Comparison of ENCODE assay signal across 18 cellular contexts in the genomic region with DNA sequence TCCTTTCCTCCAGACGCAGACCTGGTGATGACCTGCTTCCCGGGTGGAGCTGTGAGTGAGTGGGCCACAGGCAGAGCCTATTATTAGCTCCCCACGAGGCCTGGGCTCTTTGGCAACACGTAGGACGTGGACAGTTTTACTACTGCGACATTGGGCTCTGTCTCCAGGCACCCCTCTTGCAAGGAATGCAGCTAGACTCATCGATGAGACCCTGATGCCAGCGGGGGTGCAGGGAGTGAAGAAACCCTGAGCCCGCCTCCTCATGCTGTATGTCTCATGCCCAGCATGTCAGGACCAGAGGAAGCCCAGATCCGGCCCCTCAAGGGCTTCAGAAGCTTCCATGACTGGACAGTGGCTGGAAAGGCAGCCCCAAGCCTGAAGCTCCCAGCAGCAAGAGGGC.
DNase-seq lines count a peak whose midpoint lies in the region; ATAC-seq and TF ChIP-seq lines count a peak whose summit lies in the region.
"Had no signal": no experiment of that assay in that cellular context is flagged by ENCODE, and none has a peak within 500 bp of the region (broad histone marks: within the 10 kb centered on the region; RNA-seq: fewer than 3 reads in every experiment).

No MANE protein-coding gene starts in this region.

- DNase-seq in left lung: peak; percentile 12 to 27
- DNase-seq in sciatic nerve (ENCODE audit: low spot score): peak; percentile 38
- no peak for DNase-seq in DMS79 treated with DMSO at 0.1 percent for 48 hours (lab: John Stamatoyannopoulos, UW)
- no peak for DNase-seq in activated effector memory CD4-positive, alpha-beta T cell treated with anti-CD3 and anti-CD28 coated beads, Interleukin-2, amount 50 U/mL, for 16 hours
- no peak for DNase-seq in right atrium auricular region (ENCODE audit: low spot score)
- DNase-seq: Calu3; CD4-positive, alpha-beta T cell; COR-L47; DMS53; DND-41; GDM1; GM23248; H7; HCEC 1CT had no signal

- intact Hi-C loops in left lung (cut with DNase I) (no loop called here), sciatic nerve (cut with DNase I) (no loop called here)

- no peak for TF ChIP-seq CTCF in left lung (IDR thresholded peaks at IDR 0.05)
- no peak for TF ChIP-seq CTCF in right atrium auricular region (IDR thresholded peaks at IDR 0.05)

- H3K27me3 ChIP-seq in BLaER1 (no peaks in the 10 kb centered on the region), left lung (peaks cover 0 to 26% of the 10 kb centered on the region in 2 donors), right atrium auricular region (no peaks in the 10 kb centered on the region)

- H3K9me3 ChIP-seq in BLaER1: peaks cover 44% of the 10 kb centered on the region
- H3K9me3 ChIP-seq in left lung: peaks cover 0 to 24% of the 10 kb centered on the region in 2 donors
- H3K9me3 ChIP-seq in right atrium auricular region: peaks cover 0 to 3% of the 10 kb centered on the region in 2 donors

- H3K27ac ChIP-seq in BLaER1: 0 out of 2 replicates have a peak overlapping the region, but pooled peaks have one; percentile 26
- no peak overlapping the region for H3K27ac ChIP-seq in left lung
- H3K27ac ChIP-seq in right atrium auricular region: no peak overlapping the region
- H3K27ac ChIP-seq: 22Rv1, C4-2B, GM23248 had no signal

- peaks cover 8% of the 10 kb centered on the region; the same call in 1 of the 2 replicates for H4K20me1 ChIP-seq in BLaER1

- ATAC-seq in left lung (no peak), sciatic nerve (no peak)
- ATAC-seq: GM12878 had no signal

- peaks cover 58% of the 10 kb centered on the region for H3K36me3 ChIP-seq in BLaER1
- no peaks in the 10 kb centered on the region for H3K36me3 ChIP-seq in left lung
- no peaks in the 10 kb centered on the region for H3K36me3 ChIP-seq in right atrium auricular region

- H3K4me3 ChIP-seq in BLaER1 (no peak overlapping the region), left lung (no peak overlapping the region), right atrium auricular region (no peak overlapping the region)
- H3K4me3 ChIP-seq: GM12878, GM23248 had no signal

- peak overlapping the region; percentile 54 for H3K4me2 ChIP-seq in BLaER1

- H3K4me1 ChIP-seq in BLaER1: peaks cover 59% of the 10 kb centered on the region
- no peaks in the 10 kb centered on the region for H3K4me1 ChIP-seq in left lung
- H3K4me1 ChIP-seq in right atrium auricular region: no peaks in the 10 kb centered on the region

- no peak overlapping the region for H3K9ac ChIP-seq in BLaER1
- H3K9ac ChIP-seq: GM23248 had no signal

Comparison
In these comparisons a context has a peak if more than half of its experiments do, and no peak if none do; other contexts are left out.
1. DNase-seq: peak in left lung (2 of 2) and sciatic nerve (single experiment); none in DMS79 treated with DMSO at 0.1 percent for 48 hours (single experiment), activated effector memory CD4-positive, alpha-beta T cell treated with anti-CD3 and anti-CD28 coated beads, Interleukin-2, amount 50 U/mL, for 16 hours (single experiment) and right atrium auricular region (single experiment).